20 cellular contexts compared by ENCODE assay signal in the genomic region with DNA sequence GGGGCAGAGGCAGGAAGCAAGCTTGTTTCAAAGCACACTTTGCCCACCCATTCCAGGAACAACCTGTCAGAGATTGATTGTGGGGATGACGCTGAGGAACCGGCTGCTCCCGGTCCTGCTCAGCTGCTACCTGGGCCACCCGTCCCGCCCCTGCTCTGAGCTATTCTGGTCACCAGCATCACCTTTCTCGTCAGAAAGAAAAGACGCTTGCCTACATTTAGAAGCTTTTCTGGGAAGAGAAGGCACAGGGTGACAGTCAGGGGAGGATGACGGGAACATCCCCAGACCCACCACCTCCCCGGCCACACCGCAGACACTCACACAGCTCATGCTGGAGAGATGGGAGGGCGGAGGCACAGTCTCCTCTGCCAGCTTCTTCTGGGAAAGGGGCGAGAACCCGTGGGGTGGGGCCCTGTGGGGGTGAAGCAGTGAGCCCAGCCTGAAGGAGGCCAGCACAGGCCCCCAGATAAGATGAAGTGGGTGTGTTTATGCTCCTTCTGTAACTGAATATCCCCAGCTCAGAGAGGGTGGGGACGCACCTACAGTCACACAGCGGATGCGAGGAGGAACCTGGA.
"Had no signal": no experiment of that assay in that cellular context is flagged by ENCODE, and none has a peak within 500 bp of the region (broad histone marks: within the 10 kb centered on the region; RNA-seq: fewer than 3 reads in every experiment).

No MANE protein-coding gene starts in this region.

- H3K4me3 ChIP-seq: MG63 had no signal

- H3K27ac ChIP-seq: HL-60 had no signal

- DNase-seq: KBM-7, MG63, NCI-H1092, NCI-H1105 treated with DMSO at 0.1 percent for 48 hours, NCI-H1417 treated with DMSO at 0.1 percent for 48 hours, NCI-H146, NCI-H1694 treated with DMSO at 0.1 percent for 48 hours, NCI-H1930, NCI-H2081, NCI-H2107, NCI-H2227 treated with DMSO at 0.1 percent for 48 hours, NCI-H524 treated with DMSO at 0.1 percent for 48 hours, NCI-H69, NCI-H774, RPMI8226, SHP77, SK-N-SH had no signal

- H3K36me3 ChIP-seq: MG63 had no signal

- H3K27me3 ChIP-seq: MG63 had no signal

- H3K4me2 ChIP-seq: SK-N-SH had no signal

- H3K9me3 ChIP-seq: MG63, SK-N-SH had no signal

- H3K9ac ChIP-seq: SK-N-SH had no signal

- FAIRE-seq: HTR-8/SVneo, RCC 7860 had no signal
